Comparison of ENCODE assay signal across 12 cellular contexts in genomic region chrX:1492421-1493012, GRCh38.
A peak's percentile ranks its signal among the peaks of the same experiment; 100 is the strongest.
DNase-seq lines count a peak whose midpoint lies in the region; ATAC-seq and TF ChIP-seq lines count a peak whose summit lies in the region.
"Had no signal": no experiment of that assay in that cellular context is flagged by ENCODE, and none has a peak within 500 bp of the region (broad histone marks: within the 10 kb centered on the region; RNA-seq: fewer than 3 reads in every experiment).

No MANE protein-coding gene starts in this region.

- H3K4me1 ChIP-seq in OCI-LY3 (ENCODE audit: low read length), result peaks cover 65% of the 10 kb centered on the region

- ATAC-seq in central memory CD8-positive, alpha-beta T cell (replicated peaks; ENCODE audit: extremely low read depth, poor library complexity, severe bottlenecking), result peak; percentile 9
- ATAC-seq in stimulated activated naive B cell treated with anti-CD40 and anti-IgM and Interleukin-4, amounts not matched to agents 10 μg/mL and 1 μg/mL and 100 μg/mL, for 72 hours (replicated peaks), result no peak
- no peak for ATAC-seq in GM18502 (IDR thresholded peaks at IDR 0.05; ENCODE audit: poor library complexity, unreplicated experiment)
- ATAC-seq: Right ventricle myocardium inferior had no signal

- no peak for TF ChIP-seq CTCF in OCI-LY3 (IDR thresholded peaks at IDR 0.05; ENCODE audit: low read depth, low read length)

- peak overlapping the region; percentile 89 for H3K4me2 ChIP-seq in OCI-LY3 (ENCODE audit: low read length)

- H3K9me3 Mint-ChIP-seq in central memory CD8-positive, alpha-beta T cell, result peaks cover 12% of the 10 kb centered on the region
- peaks cover 10 to 13% of the 10 kb centered on the region in 2 donors for H3K9me3 Mint-ChIP-seq in stimulated activated naive B cell treated with anti-CD40 and anti-IgM and Interleukin-4, amounts not matched to agents 10 μg/mL and 1 μg/mL and 100 μg/mL, for 72 hours

- H3K9me3 ChIP-seq in OCI-LY3 (ENCODE audit: insufficient read depth, low read length), result 0 out of 2 replicates have a peak, but pooled peaks cover 3% of the 10 kb centered on the region

- H2AFZ ChIP-seq in OCI-LY3 (ENCODE audit: low read depth, low read length), result no peak overlapping the region

- no peaks in the 10 kb centered on the region for H3K27me3 Mint-ChIP-seq in central memory CD8-positive, alpha-beta T cell
- no peaks in the 10 kb centered on the region for H3K27me3 Mint-ChIP-seq in stimulated activated naive B cell treated with anti-CD40 and anti-IgM and Interleukin-4, amounts not matched to agents 10 μg/mL and 1 μg/mL and 100 μg/mL, for 72 hours

- peak overlapping the region; percentile 77 for H3K4me3 ChIP-seq in OCI-LY3 (ENCODE audit: low read length)
- H3K4me3 ChIP-seq: tibial nerve had no signal

- H3K27ac Mint-ChIP-seq in central memory CD8-positive, alpha-beta T cell (ENCODE audit: low read depth), result peak overlapping the region; percentile 61
- peak overlapping the region; percentile 93 for H3K27ac Mint-ChIP-seq in stimulated activated naive B cell treated with anti-CD40 and anti-IgM and Interleukin-4, amounts not matched to agents 10 μg/mL and 1 μg/mL and 100 μg/mL, for 72 hours

- peaks cover 11% of the 10 kb centered on the region; the same call in 1 of the 2 replicates for H4K20me1 ChIP-seq in OCI-LY3 (ENCODE audit: insufficient read depth, low read length)

- peaks cover 59% of the 10 kb centered on the region for H3K4me1 Mint-ChIP-seq in central memory CD8-positive, alpha-beta T cell
- peaks cover 52 to 79% of the 10 kb centered on the region in 2 donors for H3K4me1 Mint-ChIP-seq in stimulated activated naive B cell treated with anti-CD40 and anti-IgM and Interleukin-4, amounts not matched to agents 10 μg/mL and 1 μg/mL and 100 μg/mL, for 72 hours

- DNase-seq in activated T-cell treated with anti-CD3 and anti-CD28 coated beads, Interleukin-2, amount 50 U/mL, for 1 hour, result peak; percentile 19
- DNase-seq in activated T-cell treated with anti-CD3 and anti-CD28 coated beads for 4 hours (no peak), kidney tubule cell (ENCODE audit: low spot score) (no peak), AG08395 (ENCODE audit: low spot score) (no peak)
- no peak for DNase-seq in central memory CD8-positive, alpha-beta T cell (ENCODE audit: low spot score in 2 of 2)
- DNase-seq in stimulated activated naive B cell treated with anti-CD40 and anti-IgM and Interleukin-4, amounts not matched to agents 10 μg/mL and 1 μg/mL and 100 μg/mL, for 72 hours, result no peak
- DNase-seq: NCI-H1694 treated with DMSO at 0.1 percent for 48 hours, NCI-H526 had no signal

- H3K27ac ChIP-seq in OCI-LY3 (ENCODE audit: low read length), result peak overlapping the region; percentile 93
- H3K27ac ChIP-seq: tibial nerve had no signal

- peaks cover 73% of the 10 kb centered on the region for H3K36me3 Mint-ChIP-seq in central memory CD8-positive, alpha-beta T cell (ENCODE audit: insufficient read depth)
- peaks cover 28 to 54% of the 10 kb centered on the region in 2 donors for H3K36me3 Mint-ChIP-seq in stimulated activated naive B cell treated with anti-CD40 and anti-IgM and Interleukin-4, amounts not matched to agents 10 μg/mL and 1 μg/mL and 100 μg/mL, for 72 hours

- H3K9ac ChIP-seq in OCI-LY3 (ENCODE audit: low read length), result peak overlapping the region; percentile 58

- H3K27me3 ChIP-seq in OCI-LY3 (ENCODE audit: low read depth, low read length), result no peaks in the 10 kb centered on the region
- H3K27me3 ChIP-seq: tibial nerve had no signal

- H3K79me2 ChIP-seq in OCI-LY3 (ENCODE audit: low read length), result peaks cover 23% of the 10 kb centered on the region

- peaks cover 32% of the 10 kb centered on the region for H3K36me3 ChIP-seq in OCI-LY3 (replicated peaks; ENCODE audit: low read depth, low read length)
- H3K36me3 ChIP-seq: tibial nerve had no signal

- peak overlapping the region; percentile 4 for H3K4me3 Mint-ChIP-seq in central memory CD8-positive, alpha-beta T cell
- H3K4me3 Mint-ChIP-seq in stimulated activated naive B cell treated with anti-CD40 and anti-IgM and Interleukin-4, amounts not matched to agents 10 μg/mL and 1 μg/mL and 100 μg/mL, for 72 hours, result peak overlapping the region; percentile 81 to 84
